ENCODE assay signal across 30 cellular contexts in genomic region chr2:39703473-39703872, GRCh38. TPM values are rescaled to one million over a fixed set of nuclear protein-coding genes. Genes with fewer than 3 reads are reported as not detected.
"Had no signal": no experiment of that assay in that cellular context is flagged by ENCODE, and none has a peak within 500 bp of the region (broad histone marks: within the 10 kb centered on the region; RNA-seq: fewer than 3 reads in every experiment).

No MANE protein-coding gene starts in this region.

- H3K4me1 ChIP-seq: esophagus squamous epithelium, gastrocnemius medialis, left lung, lower lobe of right lung had no signal

- DNase-seq: cortex of kidney; effector CD8-positive, alpha-beta T cell; effector memory CD8-positive, alpha-beta T cell; endodermal cell; erythroblast; esophagus squamous epithelium; foreskin fibroblast; foreskin melanocyte; gastrocnemius medialis; glutamatergic neuron; head of caudate nucleus; heart right ventricle; hippocampal formation; left cardiac atrium; left lung; left ventricle myocardium superior; lower lobe of right lung; mesenchymal stem cell; mucosa of descending colon; naive B cell; naive thymus-derived CD8-positive, alpha-beta T cell had no signal

- H3K4me3 Mint-ChIP-seq: dendritic cell treated with granulocyte-macrophage colony-stimulating factor and Interleukin-4, amounts not matched to agents 40 ng/mL and 50 ng/mL, for 4 days; effector memory CD8-positive, alpha-beta T cell; endodermal cell; mesothelial cell of epicardium; naive B cell; naive thymus-derived CD8-positive, alpha-beta T cell had no signal

- ATAC-seq: effector memory CD8-positive, alpha-beta T cell; esophagus mucosa; gastrocnemius medialis; heart right ventricle; left cardiac atrium; left lung; left ventricle myocardium superior; mucosa of descending colon; naive thymus-derived CD8-positive, alpha-beta T cell had no signal

- H3K4me3 ChIP-seq: esophagus squamous epithelium, gastrocnemius medialis, heart right ventricle, left lung, lower lobe of right lung, mucosa of descending colon had no signal

- H3K27ac Mint-ChIP-seq: dendritic cell treated with granulocyte-macrophage colony-stimulating factor and Interleukin-4, amounts not matched to agents 40 ng/mL and 50 ng/mL, for 4 days; effector memory CD8-positive, alpha-beta T cell; endodermal cell; mesothelial cell of epicardium; naive B cell; naive thymus-derived CD8-positive, alpha-beta T cell had no signal

- H3K4me1 Mint-ChIP-seq: endodermal cell, mesothelial cell of epicardium, naive B cell had no signal

- H3K27ac ChIP-seq: epithelial cell of prostate, esophagus squamous epithelium, gastrocnemius medialis, heart right ventricle, left lung, lower lobe of right lung had no signal

- H3K36me3 ChIP-seq: esophagus squamous epithelium, gastrocnemius medialis, left lung, lower lobe of right lung had no signal

- FAIRE-seq: endometrium, islet of Langerhans, keratinocyte had no signal

- H3K27me3 ChIP-seq: esophagus squamous epithelium, gastrocnemius medialis, heart right ventricle, left lung had no signal

RNA-seq across cellular contexts. Expression of gene TMEM178A, which starts 37.8 kb away (rescaled TPM):
- total RNA-seq: dermis microvascular lymphatic vessel endothelial cell, lung microvascular endothelial cell had no signal
